8 cellular contexts compared by ENCODE assay signal in genomic region chr14:22598896-22599244, GRCh38. TPM values are rescaled to one million over a fixed set of nuclear protein-coding genes. Genes with fewer than 3 reads are reported as not detected.
DNase-seq lines count a peak whose midpoint lies in the region; ATAC-seq and TF ChIP-seq lines count a peak whose summit lies in the region.

No MANE protein-coding gene starts in this region.

- peak in 3 of 7 experiments; percentile 5 to 23 (median 7) for TF ChIP-seq CTCF in stomach (IDR thresholded peaks at IDR 0.05)

- H3K4me3 ChIP-seq in stomach, result peak overlapping the region; percentile 68 to 85 (median 71)

- H3K4me1 ChIP-seq in stomach, result peaks cover 21 to 32% (median 27%) of the 10 kb centered on the region in 4 donors

- DNase-seq in activated CD8-positive, alpha-beta memory T cell treated with anti-CD3 and anti-CD28 coated beads, Interleukin-2, amount 50 U/mL, for 4 hours, result peak; percentile 39
- DNase-seq in activated CD8-positive, alpha-beta memory T cell treated with anti-CD3 and anti-CD28 coated beads for 24 hours, result no peak
- DNase-seq in T follicular helper cell (ENCODE audit: low read depth) (peak; percentile 15), memory B cell (ENCODE audit: low spot score in 2 of 2) (no peak), stomach (peak; percentile 64), T1000 (lab: John Stamatoyannopoulos, UW) (no peak)
- peak; percentile 6 for DNase-seq in effector CD4-positive, alpha-beta T cell

- 1 to 5% (median 3%) methylated on average over 5 of the region's 5 CpGs for WGBS in stomach, 5 donors

- H3K27ac ChIP-seq in stomach, result peak overlapping the region; percentile 83 to 95 (median 90)

- intact Hi-C loops in stomach (cut with DNase I; ENCODE audit: low total_unique reads), result no loop called here

- no peaks in the 10 kb centered on the region for H3K27me3 Mint-ChIP-seq in memory B cell

- H3K27ac Mint-ChIP-seq in memory B cell, result peak overlapping the region; percentile 90

- ATAC-seq in HG03342 (IDR thresholded peaks at IDR 0.05; ENCODE audit: unreplicated experiment), result peak; percentile 47
- ATAC-seq in memory B cell (ENCODE audit: low read depth), result peak; percentile 50

- TF ChIP-seq POLR2A in stomach (IDR thresholded peaks at IDR 0.05), result no peak

- H3K36me3 Mint-ChIP-seq in memory B cell, result peaks cover 17% of the 10 kb centered on the region

- peak overlapping the region; percentile 98 for H3K4me3 Mint-ChIP-seq in memory B cell

- H3K9me3 Mint-ChIP-seq in memory B cell, result no peaks in the 10 kb centered on the region

- no peak for TF ChIP-seq EP300 in stomach (IDR thresholded peaks at IDR 0.05)

- no peaks in the 10 kb centered on the region for H3K27me3 ChIP-seq in stomach

- peaks cover 25 to 27% (median 26%) of the 10 kb centered on the region in 4 donors for H3K36me3 ChIP-seq in stomach

- H3K9me3 ChIP-seq in stomach, result no peaks in the 10 kb centered on the region

- H3K4me1 Mint-ChIP-seq in memory B cell, result peaks cover 27% of the 10 kb centered on the region

RNA-seq across cellular contexts. Expression of gene ABHD4, which starts 0.8 kb away (rescaled TPM):
- total RNA-seq in stomach, result 100 to 1,000 TPM in 1 of 5 donors, 10 to 100 TPM in 4; 12.2 to 130 (median 27.7) TPM
- 10 to 100 TPM; 14.8 to 24.3 (median 17.0) TPM for polyA plus RNA-seq in stomach

RNA-seq across cellular contexts. Expression of gene DAD1, which starts 9.8 kb away (rescaled TPM):
- 100 to 1,000 TPM in 2 of 5 donors, 10 to 100 TPM in 2, not detected in 1; 36.8 to 191 (median 80.8) TPM for total RNA-seq in stomach
- 100 to 1,000 TPM; 172 to 236 (median 202) TPM for polyA plus RNA-seq in stomach

RNA-seq across cellular contexts. Expression of gene OR6J1, which starts 45.3 kb away (rescaled TPM):
- not detected for total RNA-seq in stomach
- not detected for polyA plus RNA-seq in stomach

Comparison
In these comparisons a context has a peak if more than half of its experiments do, and no peak if none do; other contexts are left out.
1. DNase-seq: peak in activated CD8-positive, alpha-beta memory T cell treated with anti-CD3 and anti-CD28 coated beads, Interleukin-2, amount 50 U/mL, for 4 hours (single experiment), T follicular helper cell (single experiment), effector CD4-positive, alpha-beta T cell (single experiment) and stomach (single experiment); none in activated CD8-positive, alpha-beta memory T cell treated with anti-CD3 and anti-CD28 coated beads for 24 hours (single experiment), memory B cell (0 of 2) and T1000 (single experiment).